In genomic region chr5:103890313-103890712, GRCh38 we compare ENCODE assay signal across 18 cellular contexts.
DNase-seq lines count a peak whose midpoint lies in the region; ATAC-seq, FAIRE-seq and TF ChIP-seq lines count a peak whose summit lies in the region.
"Had no signal": no experiment of that assay in that cellular context is flagged by ENCODE, and none has a peak within 500 bp of the region (broad histone marks: within the 10 kb centered on the region; RNA-seq: fewer than 3 reads in every experiment).

No MANE protein-coding gene starts in this region.

- RAD21 ChIA-PET in GM12878 (lab: Charles Lee; ENCODE audit: unreplicated experiment), result interaction anchor here (1.0 to 4.8 kb wide), 6 partner anchors 8 to 40 kb away, joined by 3 to 53 read pairs (median 4); no protein-coding TSS in a partner anchor

- H3K4me3 ChIP-seq in MM.1S (ENCODE audit: low read length) (no peak overlapping the region), GM12878 (no peak overlapping the region)
- H3K4me3 ChIP-seq: BLaER1 had no signal

- H3K9me2 ChIP-seq in MM.1S (replicated peaks; ENCODE audit: insufficient read depth, low read length), result no peaks in the 10 kb centered on the region

- no peaks in the 10 kb centered on the region for H3K9me3 ChIP-seq in MM.1S (replicated peaks; ENCODE audit: insufficient read depth, low read length)
- no peaks in the 10 kb centered on the region for H3K9me3 ChIP-seq in GM12878 (replicated peaks; ENCODE audit: control insufficient read depth, insufficient read depth, low read length)
- H3K9me3 ChIP-seq: BLaER1 had no signal

- no peak overlapping the region for H3K9ac ChIP-seq in MM.1S (ENCODE audit: low read length)
- H3K9ac ChIP-seq in GM12878 (ENCODE audit: control insufficient read depth, insufficient read depth, low read length), result no peak overlapping the region
- H3K9ac ChIP-seq: BLaER1 had no signal

- no peak for FAIRE-seq in GM12878 (lab: Jason Lieb, UNC)

- CTCF ChIA-PET in GM12878 (lab: Yijun Ruan, JAX), result interaction anchor here (0.9 to 2.0 kb wide), 8 partner anchors 10 to 80 kb away, joined by 3 to 10 read pairs (median 4); no protein-coding TSS in a partner anchor
- CTCF ChIA-PET in activated CD8-positive, alpha-beta T cell treated with anti-CD3 and anti-CD28 coated beads, Interleukin-2, amount 10 ng/mL, durations not matched to agents 7 days and 5 days (lab: Charles Lee), result no interaction called here

- peak; percentile 37 for ATAC-seq in GM12878
- no peak for ATAC-seq in activated CD8-positive, alpha-beta T cell treated with anti-CD3 and anti-CD28 coated beads, Interleukin-2, amount 10 ng/mL, durations not matched to agents 7 days and 5 days
- ATAC-seq: HCT116 had no signal

- SMC1A ChIA-PET in GM12878 (lab: Charles Lee; ENCODE audit: uncharacterized antibody, unreplicated experiment), result interaction anchor here (1.0 to 6.2 kb wide), 7 partner anchors 14 to 49 kb away, joined by 3 to 63 read pairs (median 5); no protein-coding TSS in a partner anchor

- H3K4me1 Mint-ChIP-seq in activated CD8-positive, alpha-beta T cell treated with anti-CD3 and anti-CD28 coated beads, Interleukin-2, amount 10 ng/mL, durations not matched to agents 7 days and 5 days (ENCODE audit: low read depth), result no peaks in the 10 kb centered on the region
- H3K4me1 Mint-ChIP-seq: CD14-positive monocyte; CD4-positive, alpha-beta memory T cell had no signal

- H3K4me1 ChIP-seq in MM.1S (ENCODE audit: low read length), result peaks cover 15% of the 10 kb centered on the region; the same call in 1 of the 2 replicates
- no peaks in the 10 kb centered on the region for H3K4me1 ChIP-seq in GM12878 (ENCODE audit: control insufficient read depth, insufficient read depth, low read length)
- H3K4me1 ChIP-seq: BLaER1 had no signal

- no peaks in the 10 kb centered on the region for H3K79me2 ChIP-seq in MM.1S (ENCODE audit: low read length)
- H3K79me2 ChIP-seq in GM12878 (ENCODE audit: control insufficient read depth, insufficient read depth, low read length), result no peaks in the 10 kb centered on the region

- no peak overlapping the region for H3K4me3 Mint-ChIP-seq in activated CD8-positive, alpha-beta T cell treated with anti-CD3 and anti-CD28 coated beads, Interleukin-2, amount 10 ng/mL, durations not matched to agents 7 days and 5 days
- H3K4me3 Mint-ChIP-seq: CD14-positive monocyte; CD4-positive, alpha-beta memory T cell; HFFc6 had no signal

- in situ Hi-C loops in GM12878 (cut with MboI), result no loop called here

- BruUV-seq in GM12878 (replicated peaks; lab: Mats Ljungman, UMichigan), result no TSS peak

- WGBS in GM12878 (ENCODE audit: insufficient coverage, insufficient replicate concordance, low lambda C conversion rate, missing lambda C conversion rate), result 13% methylated on average over 1 of the region's 1 CpG

- no peaks in the 10 kb centered on the region for H3K9me3 Mint-ChIP-seq in activated CD8-positive, alpha-beta T cell treated with anti-CD3 and anti-CD28 coated beads, Interleukin-2, amount 10 ng/mL, durations not matched to agents 7 days and 5 days (ENCODE audit: insufficient read depth)

- TF ChIP-seq EP300 in GM12878 (IDR thresholded peaks at IDR 0.05; ENCODE audit: borderline replicate concordance in 1 of 2, control insufficient read depth in 1 of 2, low read depth in 2 of 2, low read length in 2 of 2), result no peak

- H3K27ac Mint-ChIP-seq in activated CD8-positive, alpha-beta T cell treated with anti-CD3 and anti-CD28 coated beads, Interleukin-2, amount 10 ng/mL, durations not matched to agents 7 days and 5 days, result no peak overlapping the region
- H3K27ac Mint-ChIP-seq: CD14-positive monocyte; CD4-positive, alpha-beta memory T cell; HFFc6 had no signal

- intact Hi-C loops in GM12878 (cut with micrococcal nuclease; ENCODE audit: unreplicated experiment), result no loop called here

- POLR2A ChIA-PET in GM12878 (lab: Charles Lee), result interaction anchor here (1.2 to 1.6 kb wide), 3 partner anchors 19 to 38 kb away, joined by 3 to 4 read pairs (median 4); no protein-coding TSS in a partner anchor
- POLR2A ChIA-PET in activated CD8-positive, alpha-beta T cell treated with anti-CD3 and anti-CD28 coated beads, Interleukin-2, amount 10 ng/mL, durations not matched to agents 7 days and 5 days (lab: Charles Lee), result no interaction called here

- no peak for TF ChIP-seq RAD21 in GM12878 (IDR thresholded peaks at IDR 0.05; ENCODE audit: insufficient read depth, low read depth, low read length)

- H2AFZ ChIP-seq in MM.1S (ENCODE audit: low read length) (no peak overlapping the region), GM12878 (ENCODE audit: control insufficient read depth, low read depth, low read length) (no peak overlapping the region)

- H4K20me1 ChIP-seq in MM.1S (ENCODE audit: insufficient read depth, low read length) (no peaks in the 10 kb centered on the region), GM12878 (ENCODE audit: control insufficient read depth, insufficient read depth) (no peaks in the 10 kb centered on the region)
- H4K20me1 ChIP-seq: BLaER1 had no signal

- peak overlapping the region; percentile 24; the same call in 1 of the 2 replicates for H3K4me2 ChIP-seq in MM.1S (ENCODE audit: low read depth, low read length)
- H3K4me2 ChIP-seq in GM12878 (ENCODE audit: control insufficient read depth, insufficient read depth), result no peak overlapping the region
- H3K4me2 ChIP-seq: BLaER1 had no signal

- no peaks in the 10 kb centered on the region for H3K36me3 Mint-ChIP-seq in activated CD8-positive, alpha-beta T cell treated with anti-CD3 and anti-CD28 coated beads, Interleukin-2, amount 10 ng/mL, durations not matched to agents 7 days and 5 days (ENCODE audit: low read depth)
- H3K36me3 Mint-ChIP-seq: CD14-positive monocyte; CD4-positive, alpha-beta memory T cell had no signal

- DNase-seq in MM.1S (no peak), GM12878 (ENCODE audit: low read depth, low spot score) (no peak), midbrain (lab: John Stamatoyannopoulos, UW) (peak; percentile 18), OCI-M1 (lab: John Stamatoyannopoulos, UW) (no peak)
- no peak for DNase-seq in activated CD8-positive, alpha-beta T cell treated with anti-CD3 and anti-CD28 coated beads, Interleukin-2, amount 10 ng/mL, durations not matched to agents 7 days and 5 days
- no peak for DNase-seq in stimulated activated CD4-positive, alpha-beta T cell treated with anti-CD3 and anti-CD28 coated beads, Interleukin-1b, Interleukin-23, amount 100 ng/mL, for 48 hours
- DNase-seq: 8988T; CD4-positive, alpha-beta memory T cell; DMS153; DMS79 treated with DMSO at 0.1 percent for 48 hours; GF-D8; GOT3; H7; HFFc6 had no signal

- H3K27me3 Mint-ChIP-seq in activated CD8-positive, alpha-beta T cell treated with anti-CD3 and anti-CD28 coated beads, Interleukin-2, amount 10 ng/mL, durations not matched to agents 7 days and 5 days (ENCODE audit: low read depth), result no peaks in the 10 kb centered on the region
- H3K27me3 Mint-ChIP-seq: CD4-positive, alpha-beta memory T cell had no signal

- H3K36me3 ChIP-seq in MM.1S (replicated peaks; ENCODE audit: insufficient read depth, low read length) (no peaks in the 10 kb centered on the region), GM12878 (ENCODE audit: control insufficient read depth in 2 of 2, insufficient read depth in 2 of 2, low read length in 1 of 2) (no peaks in the 10 kb centered on the region)
- H3K36me3 ChIP-seq: BLaER1 had no signal

- no peak for TF ChIP-seq POLR2A in GM12878 (IDR thresholded peaks at IDR 0.05; ENCODE audit: low read depth, low read length)

- no peaks in the 10 kb centered on the region for H3F3A ChIP-seq in MM.1S (ENCODE audit: insufficient read depth, low read length)

- peak overlapping the region; percentile 34; the same call in 1 of the 2 replicates for H3K27ac ChIP-seq in MM.1S (ENCODE audit: low read length)
- H3K27ac ChIP-seq in GM12878 (ENCODE audit: control insufficient read depth, insufficient read depth), result no peak overlapping the region
- H3K27ac ChIP-seq in temporal lobe (ENCODE audit: low read depth, low read length), result peak overlapping the region; percentile 83
- H3K27ac ChIP-seq: BLaER1 had no signal

- H3K27me3 ChIP-seq in MM.1S (replicated peaks; ENCODE audit: insufficient read depth, low read length) (no peaks in the 10 kb centered on the region), GM12878 (replicated peaks in 1 of 2; ENCODE audit: control insufficient read depth in 2 of 2, insufficient read depth in 2 of 2, low read length in 1 of 2) (no peaks in the 10 kb centered on the region)
- H3K27me3 ChIP-seq: BLaER1 had no signal

- TF ChIP-seq CTCF in MM.1S (IDR thresholded peaks at IDR 0.05; ENCODE audit: low read length), result no peak
- no peak for TF ChIP-seq CTCF in GM12878 (IDR thresholded peaks at IDR 0.05 in 2 of 3, conservative IDR thresholded peaks at IDR 0.05 in 1 of 3; ENCODE audit: control insufficient read depth in 2 of 3, extremely low read depth in 1 of 3, insufficient read depth in 1 of 3, low read depth in 3 of 3, low read length in 3 of 3)

TF ChIP-seq in GM12878, 131 proteins besides CTCF, POLR2A, EP300 and RAD21:
- TF ChIP-seq SUZ12 (IDR thresholded peaks at IDR 0.05; ENCODE audit: unreplicated experiment) (no peak), CHD1 (IDR thresholded peaks at IDR 0.05; ENCODE audit: low read depth, low read length) (no peak)
TF ChIP-seq in GM12878: peak in this region for 0.
